In the genomic region with DNA sequence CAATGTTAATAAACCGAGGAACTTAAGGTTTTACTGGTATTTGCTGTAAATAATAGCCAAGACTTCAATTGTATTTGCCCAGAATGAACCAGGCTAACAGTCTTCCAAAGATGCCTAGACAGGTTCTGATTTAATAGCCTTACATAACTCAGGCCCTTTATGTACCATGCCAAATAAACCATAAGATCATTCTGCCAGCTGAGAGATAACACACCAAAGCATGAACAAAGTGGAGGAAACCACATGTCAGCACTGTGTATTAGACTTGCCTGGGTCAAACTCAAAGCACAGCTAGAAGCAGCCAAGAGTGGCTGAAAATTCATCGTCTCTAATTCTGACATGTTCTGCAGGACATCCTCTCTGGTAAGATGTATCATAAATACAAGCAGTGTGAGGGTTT, we compare ENCODE assay signal across 35 cellular contexts.
DNase-seq lines count a peak whose midpoint lies in the region; ATAC-seq and TF ChIP-seq lines count a peak whose summit lies in the region.
"Had no signal": no experiment of that assay in that cellular context is flagged by ENCODE, and none has a peak within 500 bp of the region (broad histone marks: within the 10 kb centered on the region; RNA-seq: fewer than 3 reads in every experiment).

No MANE protein-coding gene starts in this region.

- DNase-seq in NCI-H69 (lab: John Stamatoyannopoulos, UW) (peak; percentile 69), astrocyte of the hippocampus (ENCODE audit: low read depth, low spot score) (peak; percentile 34), progenitor cell of endocrine pancreas (ENCODE audit: low spot score, unreplicated experiment) (no peak)
- no peak for DNase-seq in activated T-helper 1 cell treated with anti-CD3 and anti-CD28 coated beads, Interleukin-12 subunit alpha, Interleukin-12 subunit beta, Interleukin-2, Interleukin-4 antibody, amounts not matched to agents 30 ng/mL and 10 ng/mL and 1 ng/mL, durations not matched to agents 14 hours and 24 hours and 36 hours (ENCODE audit: low spot score)
- DNase-seq: activated CD4-positive, alpha-beta T cell treated with anti-CD3 and anti-CD28 coated beads, Interleukin-2, amount 50 U/mL, for 48 hours; activated CD4-positive, CD25-positive, alpha-beta regulatory T cell treated with anti-CD3 and anti-CD28 coated beads, Interleukin-2, amount 50 U/mL, for 72 hours; activated naive CD4-positive, alpha-beta T cell treated with anti-CD3 and anti-CD28 coated beads for 36 hours; amniotic stem cell; CD8-positive, alpha-beta memory T cell; effector memory CD4-positive, alpha-beta T cell; HFFc6; immature natural killer cell; KBM-7; mesenchymal stem cell; MG63; NCI-H1105 treated with DMSO at 0.1 percent for 48 hours; NCI-H526 treated with DMSO at 0.1 percent for 48 hours; nucleus accumbens; psoas muscle; T-helper 17 cell had no signal

- ATAC-seq in HG03354 (IDR thresholded peaks at IDR 0.05; ENCODE audit: poor library complexity, severe bottlenecking, unreplicated experiment) (no peak), HG03378 (IDR thresholded peaks at IDR 0.05; ENCODE audit: unreplicated experiment) (no peak)
- ATAC-seq: left lobe of liver; stimulated activated effector memory CD8-positive, alpha-beta T cell treated with anti-CD3 and anti-CD28 coated beads, Interleukin-12 subunit alpha, Interleukin-12 subunit beta, amount 100 ng/mL, for 72 hours; T-helper 17 cell had no signal

- peaks cover 0 to 18% (median 8%) of the 10 kb centered on the region in 10 experiments; a peak in 10 of 20 replicates for H3K4me1 ChIP-seq in BLaER1 treated with 17β-estradiol and CSF1 and Interleukin-3, amounts not matched to agents 10 nM and 100 nM
- H3K4me1 ChIP-seq: breast epithelium had no signal

- no peaks in the 10 kb centered on the region for H4K20me1 ChIP-seq in BLaER1 treated with 17β-estradiol and CSF1 and Interleukin-3, amounts not matched to agents 10 nM and 100 nM

- peaks cover 9 to 22% (median 13%) of the 10 kb centered on the region in 11 experiments; a peak in 17 of 22 replicates for H3K9me3 ChIP-seq in BLaER1 treated with 17β-estradiol and CSF1 and Interleukin-3, amounts not matched to agents 10 nM and 100 nM (replicated peaks in 1 of 11)
- H3K9me3 ChIP-seq: breast epithelium, MG63, psoas muscle had no signal

- H3K9me3 Mint-ChIP-seq in nephron (peaks cover 5% of the 10 kb centered on the region), progenitor cell of endocrine pancreas (ENCODE audit: low read depth) (peaks cover 3% of the 10 kb centered on the region)
- H3K9me3 Mint-ChIP-seq in activated T-helper 1 cell treated with anti-CD3 and anti-CD28 coated beads, Interleukin-12 subunit alpha, Interleukin-12 subunit beta, Interleukin-2, Interleukin-4 antibody, amounts not matched to agents 30 ng/mL and 10 ng/mL and 1 ng/mL, durations not matched to agents 14 hours and 24 hours and 36 hours = peaks cover 9% of the 10 kb centered on the region
- H3K9me3 Mint-ChIP-seq: HFFc6 had no signal

- H3K4me3 ChIP-seq in BLaER1 treated with 17β-estradiol and CSF1 and Interleukin-3, amounts not matched to agents 10 nM and 100 nM = no peak overlapping the region
- H3K4me3 ChIP-seq: breast epithelium, coronary artery, GM23338, MG63, psoas muscle, SK-N-MC, tibial nerve had no signal

- no peaks in the 10 kb centered on the region for H3K36me3 Mint-ChIP-seq in nephron (ENCODE audit: low read depth)
- no peaks in the 10 kb centered on the region for H3K36me3 Mint-ChIP-seq in activated T-helper 1 cell treated with anti-CD3 and anti-CD28 coated beads, Interleukin-12 subunit alpha, Interleukin-12 subunit beta, Interleukin-2, Interleukin-4 antibody, amounts not matched to agents 30 ng/mL and 10 ng/mL and 1 ng/mL, durations not matched to agents 14 hours and 24 hours and 36 hours (ENCODE audit: low read depth)
- H3K36me3 Mint-ChIP-seq in progenitor cell of endocrine pancreas (ENCODE audit: insufficient read depth) = no peaks in the 10 kb centered on the region
- H3K36me3 Mint-ChIP-seq: CD8-positive, alpha-beta memory T cell; immature natural killer cell; stimulated activated effector memory CD8-positive, alpha-beta T cell treated with anti-CD3 and anti-CD28 coated beads, Interleukin-12 subunit alpha, Interleukin-12 subunit beta, amount 100 ng/mL, for 72 hours had no signal

- H3K27ac ChIP-seq in BLaER1 treated with 17β-estradiol and CSF1 and Interleukin-3, amounts not matched to agents 10 nM and 100 nM = no peak overlapping the region
- H3K27ac ChIP-seq: breast epithelium, coronary artery, epithelial cell of prostate, HL-60, psoas muscle, RWPE1, SK-N-MC, tibial nerve had no signal

- H3K4me1 Mint-ChIP-seq in nephron (peaks cover 26% of the 10 kb centered on the region), progenitor cell of endocrine pancreas (ENCODE audit: low read depth) (peaks cover 17% of the 10 kb centered on the region)
- H3K4me1 Mint-ChIP-seq in activated T-helper 1 cell treated with anti-CD3 and anti-CD28 coated beads, Interleukin-12 subunit alpha, Interleukin-12 subunit beta, Interleukin-2, Interleukin-4 antibody, amounts not matched to agents 30 ng/mL and 10 ng/mL and 1 ng/mL, durations not matched to agents 14 hours and 24 hours and 36 hours (ENCODE audit: low read depth) = no peaks in the 10 kb centered on the region
- H3K4me1 Mint-ChIP-seq: B cell; CD8-positive, alpha-beta memory T cell; immature natural killer cell; stimulated activated effector memory CD8-positive, alpha-beta T cell treated with anti-CD3 and anti-CD28 coated beads, Interleukin-12 subunit alpha, Interleukin-12 subunit beta, amount 100 ng/mL, for 72 hours; T-helper 17 cell had no signal

- intact Hi-C loops in activated T-helper 1 cell treated with anti-CD3 and anti-CD28 coated beads, Interleukin-12 subunit alpha, Interleukin-12 subunit beta, Interleukin-2, Interleukin-4 antibody, amounts not matched to agents 30 ng/mL and 10 ng/mL and 1 ng/mL, durations not matched to agents 14 hours and 24 hours and 36 hours (cut with micrococcal nuclease) = no loop called here

- peak overlapping the region in 6 of 11 experiments; percentile 15 to 49 (median 31); a peak in 11 of 22 replicates for H3K4me2 ChIP-seq in BLaER1 treated with 17β-estradiol and CSF1 and Interleukin-3, amounts not matched to agents 10 nM and 100 nM

- no peak overlapping the region for H3K9ac ChIP-seq in BLaER1 treated with 17β-estradiol and CSF1 and Interleukin-3, amounts not matched to agents 10 nM and 100 nM

- H3K4me3 Mint-ChIP-seq in nephron (no peak overlapping the region), progenitor cell of endocrine pancreas (ENCODE audit: low read depth) (no peak overlapping the region)
- H3K4me3 Mint-ChIP-seq in activated T-helper 1 cell treated with anti-CD3 and anti-CD28 coated beads, Interleukin-12 subunit alpha, Interleukin-12 subunit beta, Interleukin-2, Interleukin-4 antibody, amounts not matched to agents 30 ng/mL and 10 ng/mL and 1 ng/mL, durations not matched to agents 14 hours and 24 hours and 36 hours = no peak overlapping the region
- H3K4me3 Mint-ChIP-seq: activated naive CD4-positive, alpha-beta T cell treated with anti-CD3 and anti-CD28 coated beads for 36 hours; B cell; CD8-positive, alpha-beta memory T cell; GM23338; HFFc6; immature natural killer cell; stimulated activated effector memory CD8-positive, alpha-beta T cell treated with anti-CD3 and anti-CD28 coated beads, Interleukin-12 subunit alpha, Interleukin-12 subunit beta, amount 100 ng/mL, for 72 hours; T-helper 17 cell had no signal

- peak overlapping the region in 2 of 3 experiments; percentile 36 to 59 for H3K27ac Mint-ChIP-seq in nephron
- H3K27ac Mint-ChIP-seq in activated T-helper 1 cell treated with anti-CD3 and anti-CD28 coated beads, Interleukin-12 subunit alpha, Interleukin-12 subunit beta, Interleukin-2, Interleukin-4 antibody, amounts not matched to agents 30 ng/mL and 10 ng/mL and 1 ng/mL, durations not matched to agents 14 hours and 24 hours and 36 hours = no peak overlapping the region
- no peak overlapping the region for H3K27ac Mint-ChIP-seq in progenitor cell of endocrine pancreas
- H3K27ac Mint-ChIP-seq: activated naive CD4-positive, alpha-beta T cell treated with anti-CD3 and anti-CD28 coated beads for 36 hours; CD8-positive, alpha-beta memory T cell; GM23338; HFFc6; immature natural killer cell; stimulated activated effector memory CD8-positive, alpha-beta T cell treated with anti-CD3 and anti-CD28 coated beads, Interleukin-12 subunit alpha, Interleukin-12 subunit beta, amount 100 ng/mL, for 72 hours; T-helper 17 cell had no signal

- no peaks in the 10 kb centered on the region for H3K27me3 ChIP-seq in BLaER1 treated with 17β-estradiol and CSF1 and Interleukin-3, amounts not matched to agents 10 nM and 100 nM
- H3K27me3 ChIP-seq: breast epithelium, MG63, tibial nerve had no signal

- H3K27me3 Mint-ChIP-seq in nephron (ENCODE audit: low read depth) = no peaks in the 10 kb centered on the region
- no peaks in the 10 kb centered on the region for H3K27me3 Mint-ChIP-seq in activated T-helper 1 cell treated with anti-CD3 and anti-CD28 coated beads, Interleukin-12 subunit alpha, Interleukin-12 subunit beta, Interleukin-2, Interleukin-4 antibody, amounts not matched to agents 30 ng/mL and 10 ng/mL and 1 ng/mL, durations not matched to agents 14 hours and 24 hours and 36 hours (ENCODE audit: insufficient read depth)
- no peaks in the 10 kb centered on the region for H3K27me3 Mint-ChIP-seq in progenitor cell of endocrine pancreas
- H3K27me3 Mint-ChIP-seq: B cell, T-helper 17 cell had no signal

- TF ChIP-seq CTCF in nephron (IDR thresholded peaks at IDR 0.05; ENCODE audit: unreplicated experiment in 3 of 3) (no peak), progenitor cell of endocrine pancreas (IDR thresholded peaks at IDR 0.05; ENCODE audit: unreplicated experiment) (no peak)

- H3K36me3 ChIP-seq in BLaER1 treated with 17β-estradiol and CSF1 and Interleukin-3, amounts not matched to agents 10 nM and 100 nM = no peaks in the 10 kb centered on the region
- H3K36me3 ChIP-seq: breast epithelium, MG63, tibial nerve had no signal

Comparison
In these comparisons a context has a peak if more than half of its experiments do, and no peak if none do; other contexts are left out.
1. DNase-seq: peak in NCI-H69 (single experiment) and astrocyte of the hippocampus (single experiment); none in activated T-helper 1 cell treated with anti-CD3 and anti-CD28 coated beads, Interleukin-12 subunit alpha, Interleukin-12 subunit beta, Interleukin-2, Interleukin-4 antibody, amounts not matched to agents 30 ng/mL and 10 ng/mL and 1 ng/mL, durations not matched to agents 14 hours and 24 hours and 36 hours (single experiment) and progenitor cell of endocrine pancreas (single experiment).
2. H3K27ac Mint-ChIP-seq: peak in nephron (2 of 3); none in activated T-helper 1 cell treated with anti-CD3 and anti-CD28 coated beads, Interleukin-12 subunit alpha, Interleukin-12 subunit beta, Interleukin-2, Interleukin-4 antibody, amounts not matched to agents 30 ng/mL and 10 ng/mL and 1 ng/mL, durations not matched to agents 14 hours and 24 hours and 36 hours (single experiment) and progenitor cell of endocrine pancreas (single experiment).